Comparison of ENCODE assay signal across 27 cellular contexts in genomic region chr9:19757745-19758144, GRCh38. TPM values are rescaled to one million over a fixed set of nuclear protein-coding genes. Genes with fewer than 3 reads are reported as not detected.
"Had no signal": no experiment of that assay in that cellular context is flagged by ENCODE, and none has a peak within 500 bp of the region (broad histone marks: within the 10 kb centered on the region; RNA-seq: fewer than 3 reads in every experiment).

No MANE protein-coding gene starts in this region.

- H3K27me3 ChIP-seq: gastrocnemius medialis, heart right ventricle, neural progenitor cell, right lobe of liver, tibial nerve, upper lobe of left lung had no signal

- H3K4me3 ChIP-seq: gastrocnemius medialis, heart right ventricle, lung, mucosa of descending colon, neural progenitor cell, right lobe of liver, thoracic aorta, tibial nerve, upper lobe of left lung had no signal

- DNase-seq: effector CD8-positive, alpha-beta T cell; endodermal cell; foreskin fibroblast; gastrocnemius medialis; heart right ventricle; hypothalamus; immature natural killer cell; islet precursor cell; kidney glomerular epithelial cell; left colon; left ventricle myocardium superior; mucosa of descending colon; naive B cell; right lobe of liver; small intestine; stimulated activated CD4-positive, alpha-beta T cell treated with anti-CD3 and anti-CD28 coated beads, Interleukin-15, amount 100 ng/mL, for 24 hours; stimulated activated CD4-positive, alpha-beta T cell treated with anti-CD3 and anti-CD28 coated beads, Interleukin-2, amount 100 ng/mL, for 48 hours; stimulated activated naive B cell treated with anti-CD40 and anti-IgM and Interleukin-4, amounts not matched to agents 10 μg/mL and 1 μg/mL and 100 μg/mL, for 72 hours; upper lobe of left lung had no signal

- ATAC-seq: esophagus mucosa; gastrocnemius medialis; heart right ventricle; left colon; left ventricle myocardium superior; mucosa of descending colon; right lobe of liver; stimulated activated naive B cell treated with anti-CD40 and anti-IgM and Interleukin-4, amounts not matched to agents 10 μg/mL and 1 μg/mL and 100 μg/mL, for 72 hours had no signal

- H3K36me3 ChIP-seq: gastrocnemius medialis, heart right ventricle, neural progenitor cell, right lobe of liver, thoracic aorta, tibial nerve, upper lobe of left lung had no signal

- H3K4me1 ChIP-seq: gastrocnemius medialis, heart right ventricle, neural progenitor cell, parathyroid adenoma, right lobe of liver, tibial nerve, upper lobe of left lung had no signal

- H3K27ac ChIP-seq: epithelial cell of prostate, gastrocnemius medialis, heart right ventricle, neural progenitor cell, parathyroid adenoma, right lobe of liver, thoracic aorta, tibial nerve, upper lobe of left lung had no signal

- H3K9me3 ChIP-seq: gastrocnemius medialis, mucosa of descending colon, right lobe of liver, thoracic aorta, tibial nerve, upper lobe of left lung had no signal

RNA-seq across cellular contexts. Expression of gene SLC24A2, which starts 31.1 kb away (rescaled TPM):
- total RNA-seq: left ventricle myocardium superior, osteoblast, thoracic aorta, tibial nerve had no signal
- polyA plus RNA-seq: immature natural killer cell, lung had no signal
